Comparison of ENCODE assay signal across 8 cellular contexts in genomic region chr12:96501139-96501741, GRCh38. TPM values are rescaled to one million over a fixed set of nuclear protein-coding genes. Genes with fewer than 3 reads are reported as not detected.
A peak's percentile ranks its signal among the peaks of the same experiment; 100 is the strongest.
DNase-seq lines count a peak whose midpoint lies in the region; ATAC-seq, FAIRE-seq and TF ChIP-seq lines count a peak whose summit lies in the region.

No MANE protein-coding gene starts in this region.

- no peak overlapping the region for H4K8ac ChIP-seq in H1 (ENCODE audit: extremely low read depth, insufficient read depth, low read length)

- peak overlapping the region; percentile 59 for H2BK120ac ChIP-seq in H1 (replicated peaks; ENCODE audit: low read depth, low read length)

- H3K4me3 ChIP-seq in H1 (ENCODE audit: extremely low read depth in 1 of 4, insufficient read depth in 2 of 4, low read depth in 3 of 4, low read length in 4 of 4) (no peak overlapping the region), lower leg skin (ENCODE audit: low read depth, poor library complexity, severe bottlenecking) (no peak overlapping the region)
- H3K4me3 ChIP-seq in naive thymus-derived CD4-positive, alpha-beta T cell (ENCODE audit: low read length): no peak overlapping the region

- no peak overlapping the region; the same call in 1 of the 2 replicates for H2BK20ac ChIP-seq in H1 (ENCODE audit: low read length)

- no peak overlapping the region for H4K91ac ChIP-seq in H1 (replicated peaks; ENCODE audit: insufficient read length, low read length)

- TF ChIP-seq RAD21 in H1 (IDR thresholded peaks at IDR 0.05 in 1 of 2, conservative IDR thresholded peaks at IDR 0.05 in 1 of 2; ENCODE audit: low read depth in 2 of 2, low read length in 2 of 2): no peak

- no peaks in the 10 kb centered on the region for H3K27me3 Mint-ChIP-seq in naive thymus-derived CD4-positive, alpha-beta T cell

- peak overlapping the region in 9 of 10 donors; percentile 18 to 66 (median 48) for H3K4me3 Mint-ChIP-seq in naive thymus-derived CD4-positive, alpha-beta T cell

- H3K27me3 ChIP-seq in H1 (replicated peaks in 1 of 4; ENCODE audit: control insufficient read depth in 3 of 4, extremely low read depth in 1 of 4, insufficient read depth in 3 of 4, low read length in 3 of 4): no peaks in the 10 kb centered on the region
- no peaks in the 10 kb centered on the region for H3K27me3 ChIP-seq in naive thymus-derived CD4-positive, alpha-beta T cell (ENCODE audit: control insufficient read depth in 2 of 2, insufficient read depth in 2 of 2, low read length in 2 of 2)

- peaks cover 0 to 21% (median 0%) of the 10 kb centered on the region in 5 donors for H3K36me3 Mint-ChIP-seq in naive thymus-derived CD4-positive, alpha-beta T cell

- TF ChIP-seq CTCF in H1 (IDR thresholded peaks at IDR 0.05; ENCODE audit: control extremely low read depth in 1 of 3, insufficient read depth in 1 of 3, low read depth in 1 of 3, low read length in 3 of 3): no peak
- TF ChIP-seq CTCF in lower leg skin (IDR thresholded peaks at IDR 0.05): no peak

- H2AFZ ChIP-seq in H1 (ENCODE audit: low read length): peak overlapping the region; percentile 84

- POLR2A ChIA-PET in H1 (lab: Charles Lee; ENCODE audit: partially characterized antibody): interaction anchor here (0.8 kb wide), 1 partner anchor 11 kb away, joined by 4 read pairs; no protein-coding TSS in a partner anchor
- POLR2A ChIA-PET in naive thymus-derived CD4-positive, alpha-beta T cell (lab: Charles Lee): interaction anchor here (1.0 to 2.0 kb wide), 4 partner anchors 9 to 305 kb away, joined by 3 to 7 read pairs (median 5); partner anchors contain the start of genes CDK17 and CFAP54

- H3K79me1 ChIP-seq in H1 (ENCODE audit: low read depth, low read length): no peaks in the 10 kb centered on the region

- H3K79me2 ChIP-seq in H1 (ENCODE audit: control insufficient read depth in 1 of 2, insufficient read depth in 2 of 2, low read length in 2 of 2): no peaks in the 10 kb centered on the region

- H2AK5ac ChIP-seq in H1 (ENCODE audit: low read depth, low read length): peak overlapping the region; percentile 99

- DNase-seq in ELF-1 (ENCODE audit: low read depth, low spot score) (peak; percentile 48), HS-27A (ENCODE audit: low read depth) (peak; percentile 22), T1000 (lab: John Stamatoyannopoulos, UW) (peak; percentile 33), H1 (ENCODE audit: low read depth in 1 of 2, low spot score in 2 of 2) (no peak), SHP77 treated with DMSO at 0.1 percent for 48 hours (lab: John Stamatoyannopoulos, UW) (no peak), lower leg skin (ENCODE audit: low spot score in 2 of 2) (no peak)
- peak in 1 of 9 donors; percentile 29 for DNase-seq in naive thymus-derived CD4-positive, alpha-beta T cell

- no peak for TF ChIP-seq EP300 in H1 (IDR thresholded peaks at IDR 0.05; ENCODE audit: borderline replicate concordance in 1 of 2, low read depth in 2 of 2, low read length in 2 of 2)

- 73% methylated on average over 5 of the region's 5 CpGs; no CpG with 5 or more reads in 1 of the 2 experiments for WGBS in H1 (ENCODE audit: extremely low coverage in 1 of 2, insufficient coverage in 1 of 2, insufficient read length in 1 of 2, insufficient replicate concordance in 2 of 2, low coverage in 1 of 2, low lambda C conversion rate in 2 of 2, missing lambda C conversion rate in 1 of 2), 2 experiments
- 24 to 45% methylated on average over 5 of the region's 5 CpGs for WGBS in lower leg skin, 2 donors

- H3K36me3 ChIP-seq in H1 (ENCODE audit: control insufficient read depth in 2 of 4, insufficient read depth in 4 of 4, low read length in 3 of 4): no peaks in the 10 kb centered on the region
- no peaks in the 10 kb centered on the region for H3K36me3 ChIP-seq in naive thymus-derived CD4-positive, alpha-beta T cell (ENCODE audit: control insufficient read depth in 2 of 3, insufficient read depth in 3 of 3, low read length in 3 of 3)

- FAIRE-seq in H1 (lab: Jason Lieb, UNC): no peak

- TF ChIP-seq POLR2A in H1 (IDR thresholded peaks at IDR 0.05; ENCODE audit: control extremely low read depth in 1 of 2, low read depth in 2 of 2, low read length in 2 of 2) (no peak), lower leg skin (IDR thresholded peaks at IDR 0.05) (no peak)

- no peak overlapping the region for H3K23ac ChIP-seq in H1 (ENCODE audit: insufficient read length)

- H3K18ac ChIP-seq in H1 (ENCODE audit: extremely low read depth, low read length): no peak overlapping the region

- peaks cover 29 to 60% (median 42%) of the 10 kb centered on the region in 7 donors for H3K4me1 Mint-ChIP-seq in naive thymus-derived CD4-positive, alpha-beta T cell

- no peak overlapping the region for H3K9ac ChIP-seq in H1 (replicated peaks in 1 of 4; ENCODE audit: extremely low read depth in 1 of 4, low read depth in 3 of 4, low read length in 3 of 4)

- no peaks in the 10 kb centered on the region for H3K9me3 ChIP-seq in H1 (ENCODE audit: insufficient read depth in 2 of 2, low read depth in 1 of 2, low read length in 1 of 2)
- H3K9me3 ChIP-seq in naive thymus-derived CD4-positive, alpha-beta T cell (ENCODE audit: control insufficient read depth in 2 of 3, low read length in 3 of 3): no peaks in the 10 kb centered on the region

- no peaks in the 10 kb centered on the region for H4K20me1 ChIP-seq in H1 (replicated peaks in 1 of 2; ENCODE audit: control insufficient read depth in 1 of 2, insufficient read depth in 2 of 2, low read length in 2 of 2)

- H3K4me1 ChIP-seq in H1 (replicated peaks in 1 of 4; ENCODE audit: control insufficient read depth in 3 of 4, insufficient read depth in 4 of 4, low read length in 3 of 4): peaks cover 0 to 4% (median 0%) of the 10 kb centered on the region in 4 experiments; a peak in 1 of 7 replicates
- peaks cover 22 to 35% of the 10 kb centered on the region in 2 donors for H3K4me1 ChIP-seq in naive thymus-derived CD4-positive, alpha-beta T cell (ENCODE audit: control insufficient read depth in 2 of 2, insufficient read depth in 2 of 2, low read length in 2 of 2)

- H2BK12ac ChIP-seq in H1 (ENCODE audit: low read depth, low read length): peak overlapping the region; percentile 71

- no peak overlapping the region for H3K27ac ChIP-seq in H1 (ENCODE audit: low read depth, low read length)
- H3K27ac ChIP-seq in naive thymus-derived CD4-positive, alpha-beta T cell (ENCODE audit: low read depth, low read length): no peak overlapping the region

- H3K23me2 ChIP-seq in H1 (ENCODE audit: low read depth, low read length): no peaks in the 10 kb centered on the region; the same call in 1 of the 2 replicates

- no peak overlapping the region for H3K4me2 ChIP-seq in H1 (ENCODE audit: insufficient read depth in 1 of 2, low read depth in 2 of 2, low read length in 2 of 2)

- ATAC-seq in GM21423 (IDR thresholded peaks at IDR 0.05; ENCODE audit: unreplicated experiment): peak; percentile 84
- ATAC-seq in naive thymus-derived CD4-positive, alpha-beta T cell: peak; percentile 80

- CTCF ChIA-PET in H1 (lab: Charles Lee; ENCODE audit: partially characterized antibody): interaction anchor here (0.7 to 1.7 kb wide), 2 partner anchors 11 to 436 kb away, joined by 3 to 4 read pairs; partner anchors contain the start of gene CFAP54
- CTCF ChIA-PET in naive thymus-derived CD4-positive, alpha-beta T cell (lab: Charles Lee): interaction anchor here (0.6 to 3.4 kb wide), 4 partner anchors 11 to 290 kb away, joined by 3 to 21 read pairs (median 4); partner anchors contain the start of gene CFAP54

- H2BK15ac ChIP-seq in H1 (ENCODE audit: low read length): 0 out of 2 replicates have a peak overlapping the region, but pooled peaks have one; percentile 5

- H4K5ac ChIP-seq in H1 (ENCODE audit: insufficient read length, low read depth, low read length): peak overlapping the region; percentile 48

- H3K9me3 Mint-ChIP-seq in naive thymus-derived CD4-positive, alpha-beta T cell: peaks cover 0 to 12% (median 0%) of the 10 kb centered on the region in 11 donors

- no peak overlapping the region for H3K56ac ChIP-seq in H1 (replicated peaks; ENCODE audit: insufficient read length, low read depth, low read length)

- H3K27ac Mint-ChIP-seq in naive thymus-derived CD4-positive, alpha-beta T cell: peak overlapping the region; percentile 28 to 89 (median 63)

- intact Hi-C loops in naive thymus-derived CD4-positive, alpha-beta T cell (cut with micrococcal nuclease): loop anchor here (1.0 to 10.0 kb wide), 7 partner anchors 12 to 1516 kb away; partner anchors contain the start of genes AMDHD1 (in 1 of the 2), CCDC38 (in 1 of the 2), CDK17 (in 1 of the 2) and CFAP54 (in 1 of the 2)
- intact Hi-C loops in lower leg skin (cut with DNase I; ENCODE audit: low total_unique reads): no loop called here

- no peak overlapping the region for H3K14ac ChIP-seq in H1 (ENCODE audit: insufficient read length)

- peak overlapping the region; percentile 89; the same call in 1 of the 2 replicates for H2BK5ac ChIP-seq in H1 (ENCODE audit: low read depth, low read length)

- H3K4ac ChIP-seq in H1 (replicated peaks; ENCODE audit: insufficient read length, low read depth, low read length): peak overlapping the region; percentile 32

TF ChIP-seq in H1, 55 proteins besides CTCF, POLR2A, EP300 and RAD21 (continues in another document):
- TF ChIP-seq MAX (IDR thresholded peaks at IDR 0.05): no peak
- TF ChIP-seq MAFK (IDR thresholded peaks at IDR 0.05; ENCODE audit: low read depth, low read length): peak; percentile 87

RNA-seq across cellular contexts. Expression of gene CFAP54, which starts 11.9 kb away (rescaled TPM):
- total RNA-seq in H1 (2021; fragmentation: NEBNext Ultra II Directional; extraction: Animal tissue kit (Norgen Biotek cat#: 25700)): 0.17 and 0.42 TPM in 2 replicates
- 0.06 and 0.33 TPM in 2 replicates for polyA plus RNA-seq in H1 (2011; rRNA removed)
- 0.22 TPM for polyA plus RNA-seq in H1 (2011; cell fraction: cytosol; rRNA removed)
- 0.11 TPM for polyA plus RNA-seq in H1 (2011; cell fraction: nucleus; rRNA removed)
- 0.19 TPM in 1 of 4 replicates, not detected in the others for polyA plus RNA-seq in H1 (2012, experiment 1 of 2)
- not detected for polyA plus RNA-seq in H1 (2012, experiment 2 of 2)
- polyA plus RNA-seq in H1 (2013, experiment 1 of 2): 0.14 TPM
- 0.18 TPM for polyA plus RNA-seq in H1 (2013, experiment 2 of 2)
- polyA minus RNA-seq in H1 (2011; rRNA and poly(A)+ RNA removed): 0.37 and 1.1 TPM in 2 replicates
- polyA minus RNA-seq in H1 (2011; cell fraction: cytosol; rRNA and poly(A)+ RNA removed): not detected
- polyA minus RNA-seq in H1 (2011; cell fraction: nucleus; rRNA and poly(A)+ RNA removed): 1.3 TPM
- under 1 TPM; 0.22 to 0.93 (median 0.30) TPM for total RNA-seq in naive thymus-derived CD4-positive, alpha-beta T cell
- polyA plus RNA-seq in naive thymus-derived CD4-positive, alpha-beta T cell: under 1 TPM in 1 of 2 donors, not detected in 1; 0.07 TPM
- total RNA-seq in lower leg skin: under 1 TPM in 2 of 4 donors, not detected in 2; 0.04 to 0.59 TPM

Comparison
In these comparisons a context has a peak if more than half of its experiments do, and no peak if none do; other contexts are left out.
1. DNase-seq: peak in ELF-1 (single experiment), HS-27A (single experiment) and T1000 (single experiment); none in H1 (0 of 2), SHP77 treated with DMSO at 0.1 percent for 48 hours (single experiment) and lower leg skin (0 of 2).